29 cellular contexts compared by ENCODE assay signal in genomic region chrX:70498129-70498528, GRCh38.
"Had no signal": no experiment of that assay in that cellular context is flagged by ENCODE, and none has a peak within 500 bp of the region (broad histone marks: within the 10 kb centered on the region; RNA-seq: fewer than 3 reads in every experiment).

No MANE protein-coding gene starts in this region.

- H3K27me3 ChIP-seq: cardiac muscle cell had no signal

- H3K27ac ChIP-seq: cardiac muscle cell, PC-9, WERI-Rb-1 had no signal

- H3K27me3 Mint-ChIP-seq: activated naive CD8-positive, alpha-beta T cell treated with anti-CD3 and anti-CD28 coated beads for 36 hours; central memory CD8-positive, alpha-beta T cell had no signal

- H3K27ac Mint-ChIP-seq: activated CD8-positive, alpha-beta T cell treated with anti-CD3 and anti-CD28 coated beads, Interleukin-2, amount 10 ng/mL, durations not matched to agents 7 days and 5 days; activated T-cell treated with anti-CD3 and anti-CD28 coated beads, Interleukin-2, amount 50 U/mL, for 24 hours had no signal

- ATAC-seq: activated CD8-positive, alpha-beta T cell treated with anti-CD3 and anti-CD28 coated beads, Interleukin-2, amount 10 ng/mL, durations not matched to agents 7 days and 5 days; K562 had no signal

- H3K4me3 ChIP-seq: cardiac muscle cell, K562, PC-9 had no signal

- H3K4me1 Mint-ChIP-seq: central memory CD8-positive, alpha-beta T cell had no signal

- DNase-seq: activated CD4-positive, alpha-beta T cell treated with anti-CD3 and anti-CD28 coated beads for 1 hour; activated CD4-positive, alpha-beta T cell treated with anti-CD3 and anti-CD28 coated beads for 48 hours; activated CD4-positive, CD25-positive, alpha-beta regulatory T cell; activated CD8-positive, alpha-beta T cell treated with anti-CD3 and anti-CD28 coated beads, Interleukin-2, amount 10 ng/mL, durations not matched to agents 7 days and 5 days; activated effector memory CD4-positive, alpha-beta T cell treated with anti-CD3 and anti-CD28 coated beads, Interleukin-2, amount 50 U/mL, for 16 hours; activated naive CD4-positive, alpha-beta T cell; activated naive CD4-positive, alpha-beta T cell treated with anti-CD3 and anti-CD28 coated beads, Interleukin-2, amount 50 U/mL, for 16 hours; activated naive CD8-positive, alpha-beta T cell treated with anti-CD3 and anti-CD28 coated beads for 36 hours; activated T-cell treated with anti-CD3 and anti-CD28 coated beads, Interleukin-2, amount 50 U/mL, for 24 hours; amniotic stem cell; aorta; Karpas-422; NCI-H1048; NCI-H1105 treated with DMSO at 0.1 percent for 48 hours; NCI-H1436; NCI-H1694 treated with DMSO at 0.1 percent for 48 hours; NCI-H2029; NCI-H510A; NCI-H526; NCI-H748 treated with DMSO at 0.1 percent for 48 hours; PC-9; Right ventricle myocardium superior; SW 1271; T-helper 1 cell; T-helper 9 cell; WERI-Rb-1 had no signal

- H3K9me3 Mint-ChIP-seq: activated naive CD8-positive, alpha-beta T cell treated with anti-CD3 and anti-CD28 coated beads for 36 hours; activated T-cell treated with anti-CD3 and anti-CD28 coated beads, Interleukin-2, amount 50 U/mL, for 24 hours; central memory CD8-positive, alpha-beta T cell had no signal

- H3K4me3 Mint-ChIP-seq: activated CD8-positive, alpha-beta T cell treated with anti-CD3 and anti-CD28 coated beads, Interleukin-2, amount 10 ng/mL, durations not matched to agents 7 days and 5 days; activated naive CD8-positive, alpha-beta T cell treated with anti-CD3 and anti-CD28 coated beads for 36 hours; activated T-cell treated with anti-CD3 and anti-CD28 coated beads, Interleukin-2, amount 50 U/mL, for 24 hours; central memory CD8-positive, alpha-beta T cell had no signal
